Comparison of ENCODE assay signal across 1 cellular context in genomic region chr12:32603858-32604257, GRCh38.
TF ChIP-seq lines count a peak whose summit lies in the region.

No MANE protein-coding gene starts in this region.

TF ChIP-seq in HepG2, 621 proteins besides CTCF, POLR2A, EP300 and RAD21 (continued from another document):
- TF ChIP-seq DRAP1 (CRISPR knock-in tag; IDR thresholded peaks at IDR 0.05) (no peak), NFYC (CRISPR knock-in tag; IDR thresholded peaks at IDR 0.05) (no peak), ZMYM2 (CRISPR knock-in tag; IDR thresholded peaks at IDR 0.05) (no peak), SOX6 (IDR thresholded peaks at IDR 0.05) (no peak), SOX6 (CRISPR knock-in tag; IDR thresholded peaks at IDR 0.05) (no peak), MXD1 (CRISPR knock-in tag; IDR thresholded peaks at IDR 0.05) (no peak), ZNF256 (CRISPR knock-in tag; conservative IDR thresholded peaks at IDR 0.05) (no peak), HBP1 (CRISPR knock-in tag; IDR thresholded peaks at IDR 0.05; ENCODE audit: low read depth) (no peak), MTF1 (CRISPR knock-in tag; IDR thresholded peaks at IDR 0.05) (no peak)
